In genomic region chr6:3389390-3390167, GRCh38 we compare ENCODE assay signal across 12 cellular contexts.
DNase-seq lines count a peak whose midpoint lies in the region; TF ChIP-seq lines count a peak whose summit lies in the region.
"Had no signal": no experiment of that assay in that cellular context is flagged by ENCODE, and none has a peak within 500 bp of the region (broad histone marks: within the 10 kb centered on the region; RNA-seq: fewer than 3 reads in every experiment).

No MANE protein-coding gene starts in this region.

- H3K9me3 Mint-ChIP-seq in neural progenitor cell, result peaks cover 5% of the 10 kb centered on the region
- H3K9me3 Mint-ChIP-seq: activated naive CD8-positive, alpha-beta T cell treated with anti-CD3 and anti-CD28 coated beads, Interleukin-2, amount 10 ng/mL, durations not matched to agents 7 days and 5 days had no signal

- no peak overlapping the region for H3K9ac ChIP-seq in neural progenitor cell

- H3K4me2 ChIP-seq in neural progenitor cell, result no peak overlapping the region

- in situ Hi-C loops in brain microvascular endothelial cell (cut with HindIII; ENCODE audit: low pct_ligation_motif_present, low sequenced_read_pairs), result no loop called here

- no peaks in the 10 kb centered on the region for H3K27me3 Mint-ChIP-seq in neural progenitor cell (ENCODE audit: insufficient read depth, low read depth)

- H3K27ac ChIP-seq in epithelial cell of prostate (peak overlapping the region; percentile 63), thymus (ENCODE audit: low read depth) (peak overlapping the region; percentile 77), brain microvascular endothelial cell (no peak overlapping the region), neural progenitor cell (no peak overlapping the region)

- H3F3A ChIP-seq in neural progenitor cell (ENCODE audit: low read depth), result peaks cover 4% of the 10 kb centered on the region

- no peaks in the 10 kb centered on the region for H3K4me1 ChIP-seq in thymus (ENCODE audit: control insufficient read depth, insufficient read depth, low read length)
- H3K4me1 ChIP-seq in neural progenitor cell, result peaks cover 23% of the 10 kb centered on the region

- DNase-seq in NCI-H226, result peak; percentile 17
- DNase-seq in epithelial cell of prostate (ENCODE audit: low read depth, low spot score), result no peak
- DNase-seq in lower leg skin (ENCODE audit: low spot score in 2 of 2), result peak; percentile 68 to 95
- no peak for DNase-seq in brain microvascular endothelial cell
- DNase-seq in neural progenitor cell (ENCODE audit: low spot score), result no peak
- no peak for DNase-seq in stimulated activated CD4-positive, alpha-beta T cell treated with anti-CD3 and anti-CD28 coated beads, Interleukin-1b, Interleukin-23, amount 100 ng/mL, for 48 hours
- DNase-seq in H4 (ENCODE audit: low spot score), result no peak
- DNase-seq: activated naive CD8-positive, alpha-beta T cell treated with anti-CD3 and anti-CD28 coated beads, Interleukin-2, amount 10 ng/mL, durations not matched to agents 7 days and 5 days; DMS 273 treated with DMSO at 0.1 percent for 48 hours; NCI-H1930; nephron progenitor cell had no signal

- TF ChIP-seq POLR2A in lower leg skin (IDR thresholded peaks at IDR 0.05), result no peak

- H3K79me2 ChIP-seq in neural progenitor cell (ENCODE audit: low read depth), result no peaks in the 10 kb centered on the region

- H2AFZ ChIP-seq in neural progenitor cell (replicated peaks), result no peak overlapping the region

- no peaks in the 10 kb centered on the region for H4K20me1 ChIP-seq in neural progenitor cell (ENCODE audit: low read depth)

- H3K9me3 ChIP-seq in thymus (ENCODE audit: control insufficient read depth) (no peaks in the 10 kb centered on the region), neural progenitor cell (ENCODE audit: low read depth) (no peaks in the 10 kb centered on the region)

- H3K27ac Mint-ChIP-seq in neural progenitor cell, result no peak overlapping the region
- H3K27ac Mint-ChIP-seq: activated naive CD8-positive, alpha-beta T cell treated with anti-CD3 and anti-CD28 coated beads, Interleukin-2, amount 10 ng/mL, durations not matched to agents 7 days and 5 days; nephron progenitor cell had no signal

- intact Hi-C loops in lower leg skin (cut with DNase I; ENCODE audit: low total_unique reads), result no loop called here

- H3K4me3 ChIP-seq in lower leg skin (ENCODE audit: low read depth, poor library complexity, severe bottlenecking) (no peak overlapping the region), thymus (ENCODE audit: low read length) (no peak overlapping the region), brain microvascular endothelial cell (ENCODE audit: low read depth, low read length) (no peak overlapping the region), neural progenitor cell (no peak overlapping the region)

- TF ChIP-seq CTCF in lower leg skin (IDR thresholded peaks at IDR 0.05), result no peak
- no peak for TF ChIP-seq CTCF in brain microvascular endothelial cell (IDR thresholded peaks at IDR 0.05; ENCODE audit: low read depth, low read length, missing control alignments)
- TF ChIP-seq CTCF in neural progenitor cell (IDR thresholded peaks at IDR 0.05), result no peak

- H3K4me3 Mint-ChIP-seq in neural progenitor cell, result no peak overlapping the region
- H3K4me3 Mint-ChIP-seq: activated naive CD8-positive, alpha-beta T cell treated with anti-CD3 and anti-CD28 coated beads, Interleukin-2, amount 10 ng/mL, durations not matched to agents 7 days and 5 days; nephron progenitor cell had no signal

- H3K36me3 ChIP-seq in thymus (ENCODE audit: control insufficient read depth, insufficient read depth), result no peaks in the 10 kb centered on the region
- H3K36me3 ChIP-seq in brain microvascular endothelial cell (replicated peaks), result no peaks in the 10 kb centered on the region
- no peaks in the 10 kb centered on the region for H3K36me3 ChIP-seq in neural progenitor cell

- WGBS in lower leg skin, 2 donors, result 31 to 42% methylated on average over 15 of the region's 15 CpGs
- whole genome bisulfite sequencing in thymus, result 92% methylated on average over 15 of the region's 15 CpGs

- peaks cover 38% of the 10 kb centered on the region for H3K36me3 Mint-ChIP-seq in neural progenitor cell
- H3K36me3 Mint-ChIP-seq: activated naive CD8-positive, alpha-beta T cell treated with anti-CD3 and anti-CD28 coated beads, Interleukin-2, amount 10 ng/mL, durations not matched to agents 7 days and 5 days had no signal

- H3K27me3 ChIP-seq in thymus (ENCODE audit: control insufficient read depth, insufficient read depth) (no peaks in the 10 kb centered on the region), brain microvascular endothelial cell (replicated peaks) (no peaks in the 10 kb centered on the region), neural progenitor cell (no peaks in the 10 kb centered on the region)

- H3K4me1 Mint-ChIP-seq in neural progenitor cell, result peaks cover 14% of the 10 kb centered on the region
- H3K4me1 Mint-ChIP-seq: activated naive CD8-positive, alpha-beta T cell treated with anti-CD3 and anti-CD28 coated beads, Interleukin-2, amount 10 ng/mL, durations not matched to agents 7 days and 5 days had no signal

Comparison
In these comparisons a context has a peak if more than half of its experiments do, and no peak if none do; other contexts are left out.
1. DNase-seq: peak in NCI-H226 (single experiment) and lower leg skin (2 of 2); none in epithelial cell of prostate (single experiment), brain microvascular endothelial cell (single experiment), neural progenitor cell (single experiment), stimulated activated CD4-positive, alpha-beta T cell treated with anti-CD3 and anti-CD28 coated beads, Interleukin-1b, Interleukin-23, amount 100 ng/mL, for 48 hours (single experiment) and H4 (single experiment).
2. H3K27ac ChIP-seq: peak in epithelial cell of prostate (single experiment) and thymus (single experiment); none in brain microvascular endothelial cell (single experiment) and neural progenitor cell (single experiment).